ENCODE assay signal across 20 cellular contexts in the genomic region with DNA sequence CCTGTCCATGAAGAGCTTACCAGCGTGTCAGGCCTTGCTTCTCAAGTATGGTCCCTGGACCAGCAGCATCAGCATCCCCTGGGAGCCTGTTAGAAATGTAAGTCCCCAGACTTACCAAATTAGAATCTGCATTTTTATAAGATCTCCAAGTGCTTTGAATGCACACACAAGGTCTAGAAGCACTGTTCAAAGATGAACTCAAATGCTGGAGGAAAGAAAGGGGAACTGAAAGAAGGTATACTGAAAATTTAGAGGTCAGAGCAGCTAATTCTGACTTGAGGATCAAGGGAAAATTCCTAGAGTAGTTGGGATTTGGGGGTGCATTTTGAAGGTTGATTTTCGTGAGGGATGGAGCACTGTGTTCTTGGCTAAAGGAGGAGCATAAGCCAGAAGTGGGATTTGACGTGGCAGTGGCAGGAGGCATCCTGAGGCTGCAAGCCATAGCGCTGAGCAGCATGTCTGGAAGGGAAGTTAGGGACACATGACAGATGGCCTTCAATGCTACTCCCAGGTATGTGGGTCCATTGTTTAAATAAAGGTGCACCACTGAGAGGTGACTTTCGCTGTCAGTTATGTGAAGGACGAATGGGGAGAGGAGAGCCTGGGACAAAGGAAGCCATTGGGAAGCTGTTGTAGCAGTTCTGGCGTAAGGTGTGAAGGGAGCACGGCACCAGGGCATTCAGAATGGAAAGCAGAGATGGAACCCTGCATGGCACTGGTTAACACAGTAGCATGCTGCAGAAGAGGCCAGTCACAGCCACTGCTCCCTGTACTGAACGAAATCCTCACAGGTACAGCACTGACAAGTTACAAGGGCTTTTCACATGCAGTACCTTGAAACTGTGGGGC. TPM values are rescaled to one million over a fixed set of nuclear protein-coding genes. Genes with fewer than 3 reads are reported as not detected.
A peak's percentile ranks its signal among the peaks of the same experiment; 100 is the strongest.
DNase-seq lines count a peak whose midpoint lies in the region; ATAC-seq and TF ChIP-seq lines count a peak whose summit lies in the region.
"Had no signal": no experiment of that assay in that cellular context is flagged by ENCODE, and none has a peak within 500 bp of the region (broad histone marks: within the 10 kb centered on the region; RNA-seq: fewer than 3 reads in every experiment).

No MANE protein-coding gene starts in this region.

- no TSS peak for BruUV-seq in MCF 10A (replicated peaks; lab: Mats Ljungman, UMichigan)

- H3K27ac Mint-ChIP-seq in activated T-helper 2 cell treated with anti-CD3 and anti-CD28 coated beads, Interferon-gamma antibody, Interleukin-2, Interleukin-4, amounts not matched to agents 10 μg/mL and 5 μg/mL and 100 μg/mL, durations not matched to agents 14 hours and 24 hours and 36 hours = peak overlapping the region; percentile 22
- H3K27ac Mint-ChIP-seq in stimulated activated memory B cell treated with anti-CD40 and anti-IgM and Interleukin-4, amounts not matched to agents 10 μg/mL and 1 μg/mL and 100 μg/mL, for 72 hours = peak overlapping the region; percentile 1
- H3K27ac Mint-ChIP-seq in MCF 10A (ENCODE audit: low read depth, unreplicated experiment) = no peak overlapping the region
- H3K27ac Mint-ChIP-seq: brain; CD8-positive, alpha-beta T cell; effector memory CD8-positive, alpha-beta T cell; neural progenitor cell; stimulated activated naive CD8-positive, alpha-beta T cell treated with anti-CD3 and anti-CD28 coated beads, Interleukin-15, Interleukin-2, amounts not matched to agents 100 ng/mL and 50 ng/mL, for 24 hours had no signal

- peaks cover 18% of the 10 kb centered on the region for H3K9me3 Mint-ChIP-seq in activated T-helper 2 cell treated with anti-CD3 and anti-CD28 coated beads, Interferon-gamma antibody, Interleukin-2, Interleukin-4, amounts not matched to agents 10 μg/mL and 5 μg/mL and 100 μg/mL, durations not matched to agents 14 hours and 24 hours and 36 hours
- H3K9me3 Mint-ChIP-seq in stimulated activated memory B cell treated with anti-CD40 and anti-IgM and Interleukin-4, amounts not matched to agents 10 μg/mL and 1 μg/mL and 100 μg/mL, for 72 hours = peaks cover 4% of the 10 kb centered on the region
- no peaks in the 10 kb centered on the region for H3K9me3 Mint-ChIP-seq in MCF 10A (ENCODE audit: unreplicated experiment)
- H3K9me3 Mint-ChIP-seq: neural progenitor cell had no signal

- H3K4me1 Mint-ChIP-seq in activated T-helper 2 cell treated with anti-CD3 and anti-CD28 coated beads, Interferon-gamma antibody, Interleukin-2, Interleukin-4, amounts not matched to agents 10 μg/mL and 5 μg/mL and 100 μg/mL, durations not matched to agents 14 hours and 24 hours and 36 hours (ENCODE audit: low read depth) = peaks cover 36% of the 10 kb centered on the region
- H3K4me1 Mint-ChIP-seq in stimulated activated memory B cell treated with anti-CD40 and anti-IgM and Interleukin-4, amounts not matched to agents 10 μg/mL and 1 μg/mL and 100 μg/mL, for 72 hours = peaks cover 32% of the 10 kb centered on the region
- no peaks in the 10 kb centered on the region for H3K4me1 Mint-ChIP-seq in MCF 10A (ENCODE audit: insufficient read depth, unreplicated experiment)
- H3K4me1 Mint-ChIP-seq: brain, neural progenitor cell had no signal

- DNase-seq in Right ventricle myocardium superior (no peak), cardiac septum (ENCODE audit: low spot score) (no peak), MV-4-11 (lab: John Stamatoyannopoulos, UW) (peak; percentile 47), MCF 10A (ENCODE audit: unreplicated experiment) (no peak)
- DNase-seq in activated T-helper 2 cell treated with anti-CD3 and anti-CD28 coated beads, Interferon-gamma antibody, Interleukin-2, Interleukin-4, amounts not matched to agents 10 μg/mL and 5 μg/mL and 100 μg/mL, durations not matched to agents 14 hours and 24 hours and 36 hours (ENCODE audit: low spot score) = no peak
- DNase-seq: activated effector memory CD4-positive, alpha-beta T cell treated with Interleukin-2 at 50 U/mL for 16 hours; CD8-positive, alpha-beta T cell; DMS53; effector memory CD8-positive, alpha-beta T cell; Kasumi-1; NCI-H1417; NCI-H2107; NCI-H524 treated with DMSO at 0.1 percent for 48 hours; stimulated activated CD4-positive, alpha-beta T cell treated with anti-CD3 and anti-CD28 coated beads, Interleukin-2, amount 100 ng/mL, for 24 hours had no signal

- CTCF ChIA-PET in MCF 10A (lab: Yijun Ruan, JAX) = interaction anchor here (1.0 kb wide), 1 partner anchor 334 kb away, joined by 3 read pairs; no protein-coding TSS in a partner anchor

- intact Hi-C loops in Right ventricle myocardium superior (cut with DNase I) (loop anchor here (5.0 kb wide), 2 partner anchors 97 to 342 kb away; no protein-coding TSS in a partner anchor), cardiac septum (cut with DNase I) (no loop called here), MCF 10A (cut with micrococcal nuclease) (no loop called here)
- intact Hi-C loops in activated T-helper 2 cell treated with anti-CD3 and anti-CD28 coated beads, Interferon-gamma antibody, Interleukin-2, Interleukin-4, amounts not matched to agents 10 μg/mL and 5 μg/mL and 100 μg/mL, durations not matched to agents 14 hours and 24 hours and 36 hours (cut with micrococcal nuclease) = loop anchor here (5.0 kb wide), 2 partner anchors 147 to 498 kb away; partner anchors contain the start of gene CD164

- no peak overlapping the region for H3K4me3 Mint-ChIP-seq in activated T-helper 2 cell treated with anti-CD3 and anti-CD28 coated beads, Interferon-gamma antibody, Interleukin-2, Interleukin-4, amounts not matched to agents 10 μg/mL and 5 μg/mL and 100 μg/mL, durations not matched to agents 14 hours and 24 hours and 36 hours (ENCODE audit: low read depth)
- H3K4me3 Mint-ChIP-seq in stimulated activated memory B cell treated with anti-CD40 and anti-IgM and Interleukin-4, amounts not matched to agents 10 μg/mL and 1 μg/mL and 100 μg/mL, for 72 hours = no peak overlapping the region
- no peak overlapping the region for H3K4me3 Mint-ChIP-seq in MCF 10A (ENCODE audit: unreplicated experiment)
- H3K4me3 Mint-ChIP-seq: brain; CD8-positive, alpha-beta T cell; effector memory CD8-positive, alpha-beta T cell; neural progenitor cell; stimulated activated naive CD8-positive, alpha-beta T cell treated with anti-CD3 and anti-CD28 coated beads, Interleukin-15, Interleukin-2, amounts not matched to agents 100 ng/mL and 50 ng/mL, for 24 hours had no signal

- POLR2A ChIA-PET in MCF 10A (lab: Yijun Ruan, JAX) = interaction anchor here (0.6 kb wide), 2 partner anchors 18 to 344 kb away, joined by 4 read pairs; no protein-coding TSS in a partner anchor

- peaks cover 21% of the 10 kb centered on the region for H3K27me3 Mint-ChIP-seq in activated T-helper 2 cell treated with anti-CD3 and anti-CD28 coated beads, Interferon-gamma antibody, Interleukin-2, Interleukin-4, amounts not matched to agents 10 μg/mL and 5 μg/mL and 100 μg/mL, durations not matched to agents 14 hours and 24 hours and 36 hours (ENCODE audit: low read depth)
- H3K27me3 Mint-ChIP-seq in stimulated activated memory B cell treated with anti-CD40 and anti-IgM and Interleukin-4, amounts not matched to agents 10 μg/mL and 1 μg/mL and 100 μg/mL, for 72 hours = no peaks in the 10 kb centered on the region
- H3K27me3 Mint-ChIP-seq in MCF 10A (ENCODE audit: insufficient read depth, unreplicated experiment) = no peaks in the 10 kb centered on the region
- H3K27me3 Mint-ChIP-seq: brain; effector memory CD8-positive, alpha-beta T cell had no signal

- H3K36me3 Mint-ChIP-seq in activated T-helper 2 cell treated with anti-CD3 and anti-CD28 coated beads, Interferon-gamma antibody, Interleukin-2, Interleukin-4, amounts not matched to agents 10 μg/mL and 5 μg/mL and 100 μg/mL, durations not matched to agents 14 hours and 24 hours and 36 hours (ENCODE audit: low read depth) = peaks cover 36% of the 10 kb centered on the region
- H3K36me3 Mint-ChIP-seq in stimulated activated memory B cell treated with anti-CD40 and anti-IgM and Interleukin-4, amounts not matched to agents 10 μg/mL and 1 μg/mL and 100 μg/mL, for 72 hours = peaks cover 17% of the 10 kb centered on the region
- H3K36me3 Mint-ChIP-seq in MCF 10A (ENCODE audit: insufficient read depth, unreplicated experiment) = no peaks in the 10 kb centered on the region

- no peak for TF ChIP-seq CTCF in MCF 10A (IDR thresholded peaks at IDR 0.05; ENCODE audit: unreplicated experiment)

- ATAC-seq in Right ventricle myocardium superior (ENCODE audit: poor library complexity) (peak; percentile 38), HG03097 (IDR thresholded peaks at IDR 0.05; ENCODE audit: low FRiP score, unreplicated experiment) (no peak), HG03442 (IDR thresholded peaks at IDR 0.05; ENCODE audit: unreplicated experiment) (no peak)
- ATAC-seq in stimulated activated memory B cell treated with anti-CD40 and anti-IgM and Interleukin-4, amounts not matched to agents 10 μg/mL and 1 μg/mL and 100 μg/mL, for 72 hours = peak; percentile 57
- ATAC-seq: CD8-positive, alpha-beta T cell; effector memory CD8-positive, alpha-beta T cell had no signal

RNA-seq across cellular contexts. Expression of gene ARMC2, which starts 36.2 kb away (rescaled TPM):
- 9.5 TPM for total RNA-seq in Right ventricle myocardium superior
- 11.0 TPM for total RNA-seq in cardiac septum
- total RNA-seq in activated T-helper 2 cell treated with anti-CD3 and anti-CD28 coated beads, Interferon-gamma antibody, Interleukin-2, Interleukin-4, amounts not matched to agents 10 μg/mL and 5 μg/mL and 100 μg/mL, durations not matched to agents 14 hours and 24 hours and 36 hours = 1.9 and 2.7 TPM in 2 replicates
- total RNA-seq in MCF 10A (2022) = 1.6 and 3.2 TPM in 2 replicates

Comparison
In these comparisons a context has a peak if more than half of its experiments do, and no peak if none do; other contexts are left out.
1. intact Hi-C loops: an anchor here in Right ventricle myocardium superior (5.0 kb wide) and activated T-helper 2 cell treated with anti-CD3 and anti-CD28 coated beads, Interferon-gamma antibody, Interleukin-2, Interleukin-4, amounts not matched to agents 10 μg/mL and 5 μg/mL and 100 μg/mL, durations not matched to agents 14 hours and 24 hours and 36 hours (5.0 kb wide); none called in cardiac septum and MCF 10A.
2. ATAC-seq: peak in Right ventricle myocardium superior (single experiment) and stimulated activated memory B cell treated with anti-CD40 and anti-IgM and Interleukin-4, amounts not matched to agents 10 μg/mL and 1 μg/mL and 100 μg/mL, for 72 hours (single experiment); none in HG03097 (single experiment) and HG03442 (single experiment).